2 cellular contexts compared by ENCODE assay signal in the genomic region with DNA sequence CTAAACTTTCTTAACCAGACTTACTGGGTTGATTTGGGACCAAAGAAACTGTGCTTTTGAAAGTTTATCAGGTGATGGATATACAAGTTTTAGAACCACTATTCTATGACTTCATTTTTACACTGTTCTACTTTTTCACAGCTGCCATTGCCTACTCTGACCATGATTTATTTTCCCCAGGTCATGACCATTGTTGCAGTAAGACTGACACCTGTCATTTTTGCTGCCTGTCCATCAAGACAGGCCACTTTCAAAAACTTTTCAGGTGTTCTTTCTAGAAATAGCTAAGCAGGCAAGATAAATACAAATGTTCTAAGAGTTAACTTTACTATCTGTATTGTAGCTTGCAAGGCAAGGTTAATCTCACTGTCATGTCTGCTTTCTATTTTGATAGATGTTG.
A peak's percentile ranks its signal among the peaks of the same experiment; 100 is the strongest.
TF ChIP-seq lines count a peak whose summit lies in the region.

No MANE protein-coding gene starts in this region.

TF ChIP-seq in HEK293T, 16 proteins besides CTCF, POLR2A, EP300 and RAD21:
- TF ChIP-seq TARDBP (IDR thresholded peaks at IDR 0.05) (no peak), LEF1 (IDR thresholded peaks at IDR 0.05; ENCODE audit: borderline replicate concordance) (no peak), PKNOX1 (IDR thresholded peaks at IDR 0.05) (peak; percentile 72)

TF ChIP-seq in K562, 482 proteins besides CTCF, POLR2A, EP300 and RAD21:
- TF ChIP-seq L3MBTL2 (IDR thresholded peaks at IDR 0.05) (no peak), PKNOX1 (IDR thresholded peaks at IDR 0.05) (peak; percentile 43; the same call in 1 of the 2 replicates)
